In genomic region chr2:135052042-135052876, GRCh38 we compare ENCODE assay signal across 1 cellular context.
TF ChIP-seq lines count a peak whose summit lies in the region.

Gene RAB3GAP1, plus strand, starts transcription at chr2:135052292. Its CDS starts 16 bp downstream, at chr2:135052308.

TF ChIP-seq in WTC11, 78 proteins besides CTCF, POLR2A, EP300 and RAD21 (continued from another document):
- TF ChIP-seq PRDM15 (CRISPR knock-in tag; IDR thresholded peaks at IDR 0.05), result no peak
- TF ChIP-seq ZNF423 (CRISPR knock-in tag; IDR thresholded peaks at IDR 0.05), result no peak
